1 cellular context compared by ENCODE assay signal in genomic region chr11:66332371-66333219, GRCh38.
TF ChIP-seq lines count a peak whose summit lies in the region.

No MANE protein-coding gene starts in this region.

TF ChIP-seq in K562, 482 proteins besides CTCF, POLR2A, EP300 and RAD21 (continued from another document):
- TF ChIP-seq ZNF609 (CRISPR knock-in tag; IDR thresholded peaks at IDR 0.05; ENCODE audit: borderline replicate concordance) (no peak), PATZ1 (CRISPR knock-in tag; IDR thresholded peaks at IDR 0.05; ENCODE audit: borderline replicate concordance) (no peak), EHMT2 (IDR thresholded peaks at IDR 0.05) (no peak), CEBPZ (IDR thresholded peaks at IDR 0.05; ENCODE audit: borderline replicate concordance, low read depth, low read length) (no peak), KDM5B (IDR thresholded peaks at IDR 0.05; ENCODE audit: insufficient replicate concordance, low read depth, low read length) (no peak), KDM1A (IDR thresholded peaks at IDR 0.05) (0 out of 4 replicates have a peak, but pooled peaks of 1 of the 2 experiments have one; percentile 41), ZBTB2 (IDR thresholded peaks at IDR 0.05) (no peak), ZNF717 (CRISPR knock-in tag; IDR thresholded peaks at IDR 0.05) (no peak), FOXJ2 (tag; IDR thresholded peaks at IDR 0.05) (no peak), HOXB6 (CRISPR knock-in tag; IDR thresholded peaks at IDR 0.05; ENCODE audit: borderline replicate concordance) (no peak), HNRNPL (IDR thresholded peaks at IDR 0.05; ENCODE audit: low read depth, low read length) (no peak), KLF1 (tag; IDR thresholded peaks at IDR 0.05) (no peak)
